Comparison of ENCODE assay signal across 18 cellular contexts in genomic region chr12:107485731-107486130, GRCh38.
DNase-seq lines count a peak whose midpoint lies in the region; ATAC-seq, FAIRE-seq and TF ChIP-seq lines count a peak whose summit lies in the region.
"Had no signal": no experiment of that assay in that cellular context is flagged by ENCODE, and none has a peak within 500 bp of the region (broad histone marks: within the 10 kb centered on the region; RNA-seq: fewer than 3 reads in every experiment).

No MANE protein-coding gene starts in this region.

- no peak overlapping the region for H2AFZ ChIP-seq in IMR-90 (replicated peaks; ENCODE audit: low read length, poor library complexity)

- no peak overlapping the region for H3K9ac ChIP-seq in IMR-90 (ENCODE audit: low read depth, low read length)
- peak overlapping the region; percentile 55 for H3K9ac ChIP-seq in adipocyte (ENCODE audit: low read length)

- ATAC-seq in IMR-90 (ENCODE audit: low read depth) (peak; percentile 90), left lobe of liver (peak; percentile 41), sciatic nerve (peak; percentile 69)
- ATAC-seq: PC-3 had no signal

- no peak overlapping the region for H2BK20ac ChIP-seq in IMR-90 (ENCODE audit: low read depth, low read length)

- dilution Hi-C loops in IMR-90 (cut with HindIII; ENCODE audit: low sequenced_read_pairs, unreplicated experiment), result no loop called here

- in situ Hi-C loops in IMR-90 (cut with MboI; ENCODE audit: low sequenced_read_pairs), result no loop called here

- H3K4me1 ChIP-seq in IMR-90 (ENCODE audit: control insufficient read depth, insufficient read depth, low read length) (no peaks in the 10 kb centered on the region; the same call in 1 of the 2 replicates), adipocyte (ENCODE audit: control insufficient read depth, insufficient read depth, low read length) (peaks cover 44% of the 10 kb centered on the region)
- H3K4me1 ChIP-seq: BE2C, SJSA1 had no signal

- no peak overlapping the region for H2AK5ac ChIP-seq in IMR-90 (ENCODE audit: low read depth, low read length)

- TF ChIP-seq RAD21 in IMR-90 (IDR thresholded peaks at IDR 0.05; ENCODE audit: low read length), result no peak

- H4K5ac ChIP-seq in IMR-90 (ENCODE audit: low read depth, low read length), result no peak overlapping the region

- H2BK15ac ChIP-seq in IMR-90 (ENCODE audit: low read depth, low read length), result no peak overlapping the region

- no peak overlapping the region; the same call in 1 of the 2 replicates for H3K18ac ChIP-seq in IMR-90 (ENCODE audit: low read depth, low read length)

- H3K4me3 ChIP-seq in IMR-90 (ENCODE audit: insufficient read depth, low read depth, low read length), result no peak overlapping the region
- H3K4me3 ChIP-seq in adipocyte (ENCODE audit: low read length), result no peak overlapping the region
- H3K4me3 ChIP-seq: SJSA1 had no signal

- peak; percentile 55 for DNase-seq in IMR-90
- peak; percentile 10 for DNase-seq in adipocyte (ENCODE audit: low read depth)
- no peak for DNase-seq in left lobe of liver (ENCODE audit: low spot score)
- DNase-seq in sciatic nerve (ENCODE audit: low spot score), result no peak
- no peak for DNase-seq in GM12891 (ENCODE audit: insufficient read length, low spot score)
- no peak for DNase-seq in activated gamma-delta T cell treated with Interleukin-2 at 50 U/mL for 16 hours
- DNase-seq in stimulated activated naive CD4-positive, alpha-beta T cell treated with Interleukin-2 at 50 U/mL for 16 hours (lab: John Stamatoyannopoulos, UW), result no peak
- DNase-seq: BE2C; CD8-positive, alpha-beta memory T cell; GF-D8; HFFc6; Kasumi-1; NCI-H187; NCI-H510A; NCI-H82; PC-3 had no signal

- CTCF ChIA-PET in IMR-90 (lab: Yijun Ruan, JAX), result no interaction called here

- TF ChIP-seq CTCF in IMR-90 (conservative IDR thresholded peaks at IDR 0.05; ENCODE audit: low read depth, low read length), result no peak

- H3K36me3 ChIP-seq in IMR-90 (ENCODE audit: control insufficient read depth, insufficient read depth, low read length), result no peaks in the 10 kb centered on the region
- H3K36me3 ChIP-seq in adipocyte (ENCODE audit: control insufficient read depth, insufficient read depth, low read length, severe bottlenecking), result no peaks in the 10 kb centered on the region
- H3K36me3 ChIP-seq: BE2C, SJSA1 had no signal

- H3K56ac ChIP-seq in IMR-90 (ENCODE audit: extremely low read depth, insufficient read depth, low read length), result no peak overlapping the region

- H3K14ac ChIP-seq in IMR-90 (replicated peaks; ENCODE audit: low read depth, low read length), result no peak overlapping the region

- H3K4ac ChIP-seq in IMR-90 (ENCODE audit: low read depth, low read length), result no peak overlapping the region

- H3K4me2 ChIP-seq in IMR-90 (ENCODE audit: low read depth, low read length), result 0 out of 2 replicates have a peak overlapping the region, but pooled peaks have one; percentile 17

- no peak overlapping the region for H2BK120ac ChIP-seq in IMR-90 (ENCODE audit: low read depth, low read length)

- TF ChIP-seq POLR2A in IMR-90 (IDR thresholded peaks at IDR 0.05; ENCODE audit: low read depth, low read length), result no peak
- TF ChIP-seq POLR2A in GM12891 (IDR thresholded peaks at IDR 0.05; ENCODE audit: low read depth, low read length), result no peak

- no peaks in the 10 kb centered on the region for H3K79me1 ChIP-seq in IMR-90 (ENCODE audit: low read depth in 1 of 2, low read length in 2 of 2)

- H3K27me3 ChIP-seq in IMR-90 (ENCODE audit: control insufficient read depth, insufficient read depth, low read length), result peaks cover 5% of the 10 kb centered on the region; the same call in 1 of the 2 replicates
- peaks cover 8% of the 10 kb centered on the region for H3K27me3 ChIP-seq in adipocyte (replicated peaks; ENCODE audit: control insufficient read depth, insufficient read depth, low read length)
- H3K27me3 ChIP-seq: BE2C, SJSA1 had no signal

- H2AK9ac ChIP-seq in IMR-90 (replicated peaks; ENCODE audit: low read depth, low read length, poor library complexity), result no peak overlapping the region

- intact Hi-C loops in IMR-90 (cut with micrococcal nuclease) (no loop called here), sciatic nerve (cut with DNase I) (no loop called here)

- H3K27ac ChIP-seq in IMR-90 (ENCODE audit: insufficient read depth, low read length), result no peak overlapping the region
- H3K27ac ChIP-seq: SJSA1 had no signal

- no peak overlapping the region for H4K91ac ChIP-seq in IMR-90 (ENCODE audit: insufficient read depth, low read depth, low read length)

- no peak for FAIRE-seq in GM12891 (lab: Jason Lieb, UNC)
- FAIRE-seq: GM12892 had no signal

- H3K9me3 ChIP-seq in IMR-90 (ENCODE audit: control insufficient read depth, insufficient read depth, low read length) (no peaks in the 10 kb centered on the region), adipocyte (ENCODE audit: control insufficient read depth, low read length) (no peaks in the 10 kb centered on the region)
- H3K9me3 ChIP-seq: BE2C, SJSA1 had no signal

- no peaks in the 10 kb centered on the region for H4K20me1 ChIP-seq in IMR-90 (ENCODE audit: insufficient read depth, low read length)

- H2BK5ac ChIP-seq in IMR-90 (ENCODE audit: low read depth, low read length, poor library complexity, severe bottlenecking), result no peak overlapping the region

- no peaks in the 10 kb centered on the region for H3K9me1 ChIP-seq in IMR-90 (ENCODE audit: insufficient read depth, low read length)

- POLR2A ChIA-PET in IMR-90 (lab: Charles Lee; ENCODE audit: unreplicated experiment), result no interaction called here

- no peak overlapping the region for H4K8ac ChIP-seq in IMR-90 (ENCODE audit: low read depth in 2 of 2, low read length in 2 of 2)

- no TSS peak for BruUV-seq in IMR-90 (replicated peaks; lab: Mats Ljungman, UMichigan)

- H3K23ac ChIP-seq in IMR-90 (ENCODE audit: low read depth, low read length), result no peak overlapping the region

- whole genome bisulfite sequencing in IMR-90 (ENCODE audit: extremely low coverage in 2 of 2, insufficient read length in 1 of 2), 2 experiments, result 20% methylated on average over 1 of the region's 1 CpG; no CpG with 5 or more reads in 1 of the 2 experiments

TF ChIP-seq in IMR-90, 13 proteins besides CTCF, POLR2A, EP300 and RAD21:
- TF ChIP-seq SMC3 (IDR thresholded peaks at IDR 0.05; ENCODE audit: low read depth, low read length) (no peak), NFE2L2 (IDR thresholded peaks at IDR 0.05; ENCODE audit: low read depth, low read length) (peak; percentile 74; the same call in 1 of the 2 replicates)

TF ChIP-seq in GM12891, 5 proteins besides CTCF, POLR2A, EP300 and RAD21:
- TF ChIP-seq POU2F2 (IDR thresholded peaks at IDR 0.05; ENCODE audit: low read depth, low read length) (no peak), POLR2AphosphoS5 (IDR thresholded peaks at IDR 0.05; ENCODE audit: low read depth, low read length) (no peak), TAF1 (IDR thresholded peaks at IDR 0.05; ENCODE audit: low read depth, low read length) (no peak), PAX5 (IDR thresholded peaks at IDR 0.05; ENCODE audit: insufficient read depth, low read length, severe bottlenecking) (no peak), SPI1 (IDR thresholded peaks at IDR 0.05; ENCODE audit: low read depth, low read length) (no peak)

Comparison
In these comparisons a context has a peak if more than half of its experiments do, and no peak if none do; other contexts are left out.
1. DNase-seq: peak in IMR-90 (single experiment) and adipocyte (single experiment); none in left lobe of liver (single experiment), sciatic nerve (single experiment), GM12891 (single experiment), activated gamma-delta T cell treated with Interleukin-2 at 50 U/mL for 16 hours (single experiment) and stimulated activated naive CD4-positive, alpha-beta T cell treated with Interleukin-2 at 50 U/mL for 16 hours (single experiment).
2. Peak in every context shown above with its lines, with median percentiles within 50 percentile points of each other: ATAC-seq.